In genomic region chr9:116191757-116192415, GRCh38 we compare ENCODE assay signal across 23 cellular contexts. TPM values are rescaled to one million over a fixed set of nuclear protein-coding genes. Genes with fewer than 3 reads are reported as not detected.
DNase-seq lines count a peak whose midpoint lies in the region; ATAC-seq and FAIRE-seq lines count a peak whose summit lies in the region.
"Had no signal": no experiment of that assay in that cellular context is flagged by ENCODE, and none has a peak within 500 bp of the region (broad histone marks: within the 10 kb centered on the region; RNA-seq: fewer than 3 reads in every experiment).

No MANE protein-coding gene starts in this region.

- H3K9me3 ChIP-seq in aorta (ENCODE audit: control insufficient read depth, low read length): no peaks in the 10 kb centered on the region
- H3K9me3 ChIP-seq: ascending aorta, BE2C, HAP-1, neutrophil, tibial artery had no signal

- H3K4me3 ChIP-seq in aorta (ENCODE audit: low read length in 2 of 2): no peak overlapping the region
- H3K4me3 ChIP-seq: ascending aorta, HAP-1, tibial artery had no signal

- FAIRE-seq in RCC 7860 (lab: Jason Lieb, UNC): no peak

- H3K4me1 ChIP-seq in aorta (ENCODE audit: control insufficient read depth in 1 of 2, insufficient read depth in 2 of 2, low read length in 2 of 2): no peaks in the 10 kb centered on the region
- H3K4me1 ChIP-seq: ascending aorta, BE2C, HAP-1, tibial artery had no signal

- intact Hi-C loops in aorta (cut with DNase I): no loop called here

- WGBS in aorta, 2 donors: 83 to 93% methylated on average over 2 of the region's 2 CpGs

- ATAC-seq in aorta (ENCODE audit: low FRiP score): peak; percentile 52
- no peak for ATAC-seq in HG02623 (IDR thresholded peaks at IDR 0.05; ENCODE audit: unreplicated experiment)
- no peak for ATAC-seq in HG02938 (IDR thresholded peaks at IDR 0.05; ENCODE audit: unreplicated experiment)

- no peak overlapping the region for H3K27ac ChIP-seq in aorta (ENCODE audit: low read depth in 1 of 2, low read length in 2 of 2)
- H3K27ac ChIP-seq: ascending aorta, epithelial cell of prostate, KMS-11, neutrophil, tibial artery had no signal

- no peaks in the 10 kb centered on the region for H3K27me3 ChIP-seq in aorta (ENCODE audit: control insufficient read depth in 1 of 2, insufficient read depth in 2 of 2, low read length in 1 of 2)
- H3K27me3 ChIP-seq: ascending aorta, BE2C, neutrophil, tibial artery had no signal

- peaks cover 0 to 2% of the 10 kb centered on the region in 2 donors for H3K36me3 ChIP-seq in aorta (ENCODE audit: control insufficient read depth in 1 of 2, insufficient read depth in 2 of 2, low read length in 1 of 2)
- H3K36me3 ChIP-seq: BE2C, HAP-1, neutrophil had no signal

- DNase-seq in NCI-H2171 treated with DMSO at 0.1 percent for 48 hours (lab: John Stamatoyannopoulos, UW) (peak; percentile 76), NCI-H2171 (lab: John Stamatoyannopoulos, UW) (no peak), RCC 7860 (ENCODE audit: low spot score) (peak; percentile 40), iPS-NIHi11 (ENCODE audit: low spot score) (peak; percentile 35), aorta (no peak), medulla oblongata (ENCODE audit: extremely low spot score) (no peak)
- DNase-seq: 8988T; activated CD4-positive, alpha-beta T cell treated with anti-CD3 and anti-CD28 coated beads, Interleukin-2, amount 10 ng/mL, durations not matched to agents 24 days and 14 days; BE2C; cerebellar nuclear complex; DMS79 treated with DMSO at 0.1 percent for 48 hours; foreskin melanocyte; NCI-H146; NCI-H774; stimulated activated CD4-positive, alpha-beta T cell treated with anti-CD3 and anti-CD28 coated beads, Interleukin-4, amount 100 ng/mL, for 24 hours; tibial artery had no signal

RNA-seq across cellular contexts. Expression of gene PAPPA, which starts 38.3 kb away (rescaled TPM):
- 10 to 100 TPM; 13.2 to 16.6 TPM for total RNA-seq in aorta
- polyA plus RNA-seq in aorta: 1 to 10 TPM in 1 of 2 donors, under 1 TPM in 1; 0.50 to 1.3 TPM
- total RNA-seq: activated CD4-positive, alpha-beta T cell treated with anti-CD3 and anti-CD28 coated beads, Interleukin-2, amount 10 ng/mL, durations not matched to agents 24 days and 14 days had no signal

Comparison
In these comparisons a context has a peak if more than half of its experiments do, and no peak if none do; other contexts are left out.
1. DNase-seq: peak in NCI-H2171 treated with DMSO at 0.1 percent for 48 hours (single experiment), RCC 7860 (single experiment) and iPS-NIHi11 (single experiment); none in NCI-H2171 (single experiment), aorta (0 of 2) and medulla oblongata (single experiment).